8 cellular contexts compared by ENCODE assay signal in genomic region chr2:105396254-105397024, GRCh38. TPM values are rescaled to one million over a fixed set of nuclear protein-coding genes. Genes with fewer than 3 reads are reported as not detected.
DNase-seq lines count a peak whose midpoint lies in the region; ATAC-seq and TF ChIP-seq lines count a peak whose summit lies in the region.

No MANE protein-coding gene starts in this region.

- no peak for TF ChIP-seq CTCF in suprapubic skin (IDR thresholded peaks at IDR 0.05)

- peak overlapping the region; percentile 41 for H4K91ac ChIP-seq in mesenchymal stem cell (ENCODE audit: low read length)

- peak overlapping the region; percentile 78 to 81 for H3K18ac ChIP-seq in mesenchymal stem cell (ENCODE audit: low read depth in 1 of 2, low read length in 2 of 2)

- peak; percentile 73 for DNase-seq in activated CD4-positive, alpha-beta memory T cell treated with anti-CD3 and anti-CD28 coated beads for 36 hours
- DNase-seq in activated CD4-positive, alpha-beta memory T cell treated with anti-CD3 and anti-CD28 coated beads, Interleukin-2, amount 10 ng/mL, durations not matched to agents 7 days and 5 days, result no peak
- DNase-seq in amniotic epithelial cell (ENCODE audit: low read depth) (peak; percentile 91), mesenchymal stem cell (peak; percentile 95), suprapubic skin (ENCODE audit: low spot score in 2 of 2) (no peak), NCI-H2107 (lab: John Stamatoyannopoulos, UW) (no peak), DMS79 treated with DMSO at 0.1 percent for 48 hours (lab: John Stamatoyannopoulos, UW) (no peak)

- H3K9me3 ChIP-seq in mesenchymal stem cell (ENCODE audit: control insufficient read depth, low read length), result no peaks in the 10 kb centered on the region
- H3K9me3 ChIP-seq in suprapubic skin, result no peaks in the 10 kb centered on the region

- no peaks in the 10 kb centered on the region for H3K36me3 Mint-ChIP-seq in activated CD4-positive, alpha-beta memory T cell treated with anti-CD3 and anti-CD28 coated beads for 36 hours
- H3K36me3 Mint-ChIP-seq in activated CD4-positive, alpha-beta memory T cell treated with anti-CD3 and anti-CD28 coated beads, Interleukin-2, amount 10 ng/mL, durations not matched to agents 7 days and 5 days (ENCODE audit: low read depth), result no peaks in the 10 kb centered on the region

- no peak overlapping the region for H2BK12ac ChIP-seq in mesenchymal stem cell (ENCODE audit: low read length in 2 of 2)

- peak overlapping the region; percentile 96 for H3K27ac ChIP-seq in mesenchymal stem cell (ENCODE audit: low read length, poor library complexity, severe bottlenecking)
- H3K27ac ChIP-seq in suprapubic skin, result peak overlapping the region; percentile 57

- peaks cover 24% of the 10 kb centered on the region for H3K27me3 Mint-ChIP-seq in activated CD4-positive, alpha-beta memory T cell treated with anti-CD3 and anti-CD28 coated beads for 36 hours
- peaks cover 44% of the 10 kb centered on the region for H3K27me3 Mint-ChIP-seq in activated CD4-positive, alpha-beta memory T cell treated with anti-CD3 and anti-CD28 coated beads, Interleukin-2, amount 10 ng/mL, durations not matched to agents 7 days and 5 days

- no peak overlapping the region for H2AFZ ChIP-seq in mesenchymal stem cell (ENCODE audit: low read depth, low read length)

- peaks cover 12% of the 10 kb centered on the region for H3K79me1 ChIP-seq in mesenchymal stem cell (replicated peaks; ENCODE audit: low read length, poor library complexity, severe bottlenecking)

- H3K4me1 Mint-ChIP-seq in activated CD4-positive, alpha-beta memory T cell treated with anti-CD3 and anti-CD28 coated beads for 36 hours (ENCODE audit: low read depth), result peaks cover 7% of the 10 kb centered on the region
- H3K4me1 Mint-ChIP-seq in activated CD4-positive, alpha-beta memory T cell treated with anti-CD3 and anti-CD28 coated beads, Interleukin-2, amount 10 ng/mL, durations not matched to agents 7 days and 5 days, result peaks cover 6% of the 10 kb centered on the region

- peak overlapping the region; percentile 98 for H3K9ac ChIP-seq in mesenchymal stem cell (ENCODE audit: low read length)

- CTCF ChIA-PET in activated CD4-positive, alpha-beta memory T cell treated with anti-CD3 and anti-CD28 coated beads for 36 hours (lab: Charles Lee), result interaction anchor here (0.7 to 1.5 kb wide), 2 partner anchors 9 to 26 kb away, joined by 3 to 6 read pairs; no protein-coding TSS in a partner anchor
- CTCF ChIA-PET in activated CD4-positive, alpha-beta memory T cell treated with anti-CD3 and anti-CD28 coated beads, Interleukin-2, amount 10 ng/mL, durations not matched to agents 7 days and 5 days (lab: Charles Lee), result interaction anchor here (1.3 kb wide), 1 partner anchor 29 kb away, joined by 3 read pairs; no protein-coding TSS in a partner anchor

- H3K27me3 ChIP-seq in mesenchymal stem cell (ENCODE audit: control insufficient read depth in 1 of 2, insufficient read depth in 1 of 2, low read length in 2 of 2) (no peaks in the 10 kb centered on the region), suprapubic skin (peaks cover 6% of the 10 kb centered on the region)

- peak overlapping the region; percentile 53 for H2AK5ac ChIP-seq in mesenchymal stem cell (ENCODE audit: low read length, severe bottlenecking)

- 52% methylated on average over 12 of the region's 12 CpGs for WGBS in mesenchymal stem cell
- 52% methylated on average over 12 of the region's 12 CpGs for WGBS in suprapubic skin

- H3K4me1 ChIP-seq in mesenchymal stem cell (ENCODE audit: control insufficient read depth, insufficient read depth, low read depth, low read length), result peaks cover 27% of the 10 kb centered on the region
- peaks cover 50% of the 10 kb centered on the region for H3K4me1 ChIP-seq in suprapubic skin

- peak overlapping the region; percentile 55 for H3K4me2 ChIP-seq in mesenchymal stem cell (ENCODE audit: low read length, poor library complexity, severe bottlenecking)

- H2BK5ac ChIP-seq in mesenchymal stem cell (ENCODE audit: low read depth, low read length, poor library complexity, severe bottlenecking), result peak overlapping the region; percentile 39

- H3K9me3 Mint-ChIP-seq in activated CD4-positive, alpha-beta memory T cell treated with anti-CD3 and anti-CD28 coated beads for 36 hours, result no peaks in the 10 kb centered on the region
- no peaks in the 10 kb centered on the region for H3K9me3 Mint-ChIP-seq in activated CD4-positive, alpha-beta memory T cell treated with anti-CD3 and anti-CD28 coated beads, Interleukin-2, amount 10 ng/mL, durations not matched to agents 7 days and 5 days

- no peak for TF ChIP-seq EP300 in suprapubic skin (IDR thresholded peaks at IDR 0.05)

- intact Hi-C loops in activated CD4-positive, alpha-beta memory T cell treated with anti-CD3 and anti-CD28 coated beads for 36 hours (cut with micrococcal nuclease), result loop anchor here (2.0 kb wide), 1 partner anchor 22 kb away; no protein-coding TSS in a partner anchor

- H2BK15ac ChIP-seq in mesenchymal stem cell (ENCODE audit: low read depth, poor library complexity, severe bottlenecking), result no peak overlapping the region

- TF ChIP-seq POLR2A in suprapubic skin (IDR thresholded peaks at IDR 0.05), result no peak

- ATAC-seq in GM21381 (IDR thresholded peaks at IDR 0.05; ENCODE audit: unreplicated experiment), result no peak

- POLR2A ChIA-PET in activated CD4-positive, alpha-beta memory T cell treated with anti-CD3 and anti-CD28 coated beads for 36 hours (lab: Charles Lee), result no interaction called here
- POLR2A ChIA-PET in activated CD4-positive, alpha-beta memory T cell treated with anti-CD3 and anti-CD28 coated beads, Interleukin-2, amount 10 ng/mL, durations not matched to agents 7 days and 5 days (lab: Charles Lee), result no interaction called here

- no peak overlapping the region for H2BK120ac ChIP-seq in mesenchymal stem cell (ENCODE audit: low read depth, low read length)

- no peak overlapping the region for H3K27ac Mint-ChIP-seq in activated CD4-positive, alpha-beta memory T cell treated with anti-CD3 and anti-CD28 coated beads for 36 hours
- H3K27ac Mint-ChIP-seq in activated CD4-positive, alpha-beta memory T cell treated with anti-CD3 and anti-CD28 coated beads, Interleukin-2, amount 10 ng/mL, durations not matched to agents 7 days and 5 days, result no peak overlapping the region

- H3K4ac ChIP-seq in mesenchymal stem cell (ENCODE audit: low read depth in 1 of 2, low read length in 2 of 2), result peak overlapping the region in 1 of 2 experiments; percentile 40

- H3K36me3 ChIP-seq in mesenchymal stem cell (ENCODE audit: control insufficient read depth in 1 of 2, insufficient read depth in 2 of 2, low read depth in 1 of 2, low read length in 2 of 2) (peaks cover 28 to 39% of the 10 kb centered on the region in 2 experiments), suprapubic skin (no peaks in the 10 kb centered on the region)

- no peak overlapping the region for H3K14ac ChIP-seq in mesenchymal stem cell (ENCODE audit: low read length in 2 of 2)

- H3K4me3 Mint-ChIP-seq in activated CD4-positive, alpha-beta memory T cell treated with anti-CD3 and anti-CD28 coated beads for 36 hours, result no peak overlapping the region
- no peak overlapping the region for H3K4me3 Mint-ChIP-seq in activated CD4-positive, alpha-beta memory T cell treated with anti-CD3 and anti-CD28 coated beads, Interleukin-2, amount 10 ng/mL, durations not matched to agents 7 days and 5 days

- peak overlapping the region; percentile 42 for H4K8ac ChIP-seq in mesenchymal stem cell (ENCODE audit: low read length)

- H3K4me3 ChIP-seq in mesenchymal stem cell (ENCODE audit: insufficient read depth in 1 of 2, low read depth in 1 of 2, low read length in 2 of 2), result peak overlapping the region in 1 of 2 experiments; percentile 88
- peak overlapping the region; percentile 56 for H3K4me3 ChIP-seq in suprapubic skin

- no peak overlapping the region for H3K23ac ChIP-seq in mesenchymal stem cell (ENCODE audit: low read length in 2 of 2)

RNA-seq across cellular contexts. Expression of gene FHL2, which starts 2.4 kb away (rescaled TPM):
- 1 to 10 TPM; 1.3 to 1.5 TPM for total RNA-seq in activated CD4-positive, alpha-beta memory T cell treated with anti-CD3 and anti-CD28 coated beads for 36 hours
- 1 to 10 TPM; 3.0 to 3.1 TPM for total RNA-seq in activated CD4-positive, alpha-beta memory T cell treated with anti-CD3 and anti-CD28 coated beads, Interleukin-2, amount 10 ng/mL, durations not matched to agents 7 days and 5 days
- 258 TPM for polyA plus RNA-seq in mesenchymal stem cell (2013, experiment 1 of 2)
- 261 TPM for polyA plus RNA-seq in mesenchymal stem cell (2013, experiment 2 of 2)
- 10 to 100 TPM; 43.0 to 69.2 (median 47.9) TPM for total RNA-seq in suprapubic skin

RNA-seq across cellular contexts. Expression of gene C2orf49, which starts 59.1 kb away (rescaled TPM):
- 10 to 100 TPM; 16.9 to 20.2 TPM for total RNA-seq in activated CD4-positive, alpha-beta memory T cell treated with anti-CD3 and anti-CD28 coated beads for 36 hours
- 10 to 100 TPM; 22.0 to 23.5 TPM for total RNA-seq in activated CD4-positive, alpha-beta memory T cell treated with anti-CD3 and anti-CD28 coated beads, Interleukin-2, amount 10 ng/mL, durations not matched to agents 7 days and 5 days
- polyA plus RNA-seq in mesenchymal stem cell (2013, experiment 1 of 2), result 19.4 TPM
- 18.0 TPM for polyA plus RNA-seq in mesenchymal stem cell (2013, experiment 2 of 2)
- total RNA-seq in suprapubic skin, result 10 to 100 TPM; 17.5 to 33.6 (median 27.8) TPM

Comparison
In these comparisons a context has a peak if more than half of its experiments do, and no peak if none do; other contexts are left out.
1. DNase-seq: peak in activated CD4-positive, alpha-beta memory T cell treated with anti-CD3 and anti-CD28 coated beads for 36 hours (single experiment), amniotic epithelial cell (single experiment) and mesenchymal stem cell (single experiment); none in activated CD4-positive, alpha-beta memory T cell treated with anti-CD3 and anti-CD28 coated beads, Interleukin-2, amount 10 ng/mL, durations not matched to agents 7 days and 5 days (single experiment), suprapubic skin (0 of 2), NCI-H2107 (single experiment) and DMS79 treated with DMSO at 0.1 percent for 48 hours (single experiment).
2. RNA of gene FHL2, which starts 2.4 kb away (total RNA-seq): 43.0 to 69.2 TPM in suprapubic skin; 3.0 to 3.1 TPM in activated CD4-positive, alpha-beta memory T cell treated with anti-CD3 and anti-CD28 coated beads, Interleukin-2, amount 10 ng/mL, durations not matched to agents 7 days and 5 days and 1.3 to 1.5 TPM in activated CD4-positive, alpha-beta memory T cell treated with anti-CD3 and anti-CD28 coated beads for 36 hours; every median in the first group is over 10 times any median in the second.